In genomic region chr5:176646049-176646706, GRCh38 we compare ENCODE assay signal across 8 cellular contexts. TPM values are rescaled to one million over a fixed set of nuclear protein-coding genes. Genes with fewer than 3 reads are reported as not detected.
A peak's percentile ranks its signal among the peaks of the same experiment; 100 is the strongest.
DNase-seq lines count a peak whose midpoint lies in the region; ATAC-seq and TF ChIP-seq lines count a peak whose summit lies in the region.

No MANE protein-coding gene starts in this region.

- peak overlapping the region; percentile 50; the same call in 1 of the 2 replicates for H3K9ac ChIP-seq in MM.1S (ENCODE audit: low read length)
- no peak overlapping the region for H3K9ac ChIP-seq in neuronal stem cell (ENCODE audit: low read depth, low read length, poor library complexity)

- intact Hi-C loops in CD4-positive, alpha-beta T cell (cut with DNase I, micrococcal nuclease), result loop anchor here in 1 of 2 experiments (2.0 to 10.0 kb wide), 5 partner anchors 33 to 1559 kb away; partner anchors contain the start of genes FAF2, HNRNPAB and UIMC1

- no peaks in the 10 kb centered on the region for H3K9me3 Mint-ChIP-seq in CD4-positive, alpha-beta T cell
- H3K9me3 Mint-ChIP-seq in chondrocyte (ENCODE audit: low read depth), result no peaks in the 10 kb centered on the region

- POLR2A ChIA-PET in CD4-positive, alpha-beta T cell (lab: Charles Lee), result interaction anchor here (0.8 to 4.4 kb wide), 9 partner anchors 13 to 657 kb away, joined by 3 to 52 read pairs (median 4); partner anchors contain the start of genes EIF4E1B, HIGD2A, KIAA1191 and NOP16

- peak overlapping the region; percentile 76 for H3K27ac Mint-ChIP-seq in CD4-positive, alpha-beta T cell
- H3K27ac Mint-ChIP-seq in chondrocyte (ENCODE audit: unreplicated experiment), result no peak overlapping the region

- no peaks in the 10 kb centered on the region for H3K27me3 Mint-ChIP-seq in CD4-positive, alpha-beta T cell
- no peaks in the 10 kb centered on the region for H3K27me3 Mint-ChIP-seq in chondrocyte (ENCODE audit: low read depth)

- no peak overlapping the region for H3K4ac ChIP-seq in neuronal stem cell (ENCODE audit: low read length)

- no peak overlapping the region for H3K23ac ChIP-seq in neuronal stem cell (ENCODE audit: low read depth, low read length, poor library complexity)

- H3K9me2 ChIP-seq in MM.1S (replicated peaks; ENCODE audit: insufficient read depth, low read length), result no peaks in the 10 kb centered on the region

- H3K4me2 ChIP-seq in MM.1S (ENCODE audit: low read depth, low read length) (peak overlapping the region; percentile 86), neuronal stem cell (ENCODE audit: insufficient read depth, low read length, poor library complexity, severe bottlenecking) (no peak overlapping the region)

- no peaks in the 10 kb centered on the region for H3K36me3 Mint-ChIP-seq in CD4-positive, alpha-beta T cell (ENCODE audit: low read depth)
- no peaks in the 10 kb centered on the region for H3K36me3 Mint-ChIP-seq in chondrocyte (ENCODE audit: low read depth)

- H2BK5ac ChIP-seq in neuronal stem cell (ENCODE audit: low read length), result peak overlapping the region; percentile 80

- peak overlapping the region; percentile 93 for H3K4me3 Mint-ChIP-seq in CD4-positive, alpha-beta T cell
- H3K4me3 Mint-ChIP-seq in chondrocyte (ENCODE audit: unreplicated experiment), result peak overlapping the region; percentile 35

- H4K8ac ChIP-seq in neuronal stem cell (ENCODE audit: low read depth, low read length), result peak overlapping the region; percentile 75

- H3K27ac ChIP-seq in CD4-positive, alpha-beta T cell (ENCODE audit: low read depth, low read length), result no peak overlapping the region
- H3K27ac ChIP-seq in MM.1S (ENCODE audit: low read length) (no peak overlapping the region), neuronal stem cell (replicated peaks; ENCODE audit: low read length) (no peak overlapping the region)

- H3K18ac ChIP-seq in neuronal stem cell (ENCODE audit: low read length), result peak overlapping the region; percentile 96

- H2AK5ac ChIP-seq in neuronal stem cell (ENCODE audit: low read depth, low read length), result peak overlapping the region; percentile 94

- TF ChIP-seq CTCF in CD4-positive, alpha-beta T cell (IDR thresholded peaks at IDR 0.05), result no peak
- TF ChIP-seq CTCF in MM.1S (IDR thresholded peaks at IDR 0.05; ENCODE audit: low read length) (no peak), chondrocyte (IDR thresholded peaks at IDR 0.05) (no peak)

- no peak overlapping the region for H4K91ac ChIP-seq in neuronal stem cell (ENCODE audit: low read depth, low read length, poor library complexity)

- no peak for ATAC-seq in CD4-positive, alpha-beta T cell (ENCODE audit: poor library complexity)
- ATAC-seq in HG03175 (IDR thresholded peaks at IDR 0.05; ENCODE audit: unreplicated experiment), result no peak
- ATAC-seq in GM18867 (IDR thresholded peaks at IDR 0.05; ENCODE audit: unreplicated experiment), result no peak

- no peak for DNase-seq in CD4-positive, alpha-beta T cell
- DNase-seq in MM.1S (no peak), chondrocyte (ENCODE audit: low spot score) (no peak), neuronal stem cell (ENCODE audit: low spot score) (no peak), NCI-H1092 treated with DMSO at 0.1 percent for 48 hours (lab: John Stamatoyannopoulos, UW) (no peak)
- DNase-seq in activated CD4-positive, alpha-beta T cell treated with anti-CD3 and anti-CD28 coated beads for 1 hour, result no peak

- CTCF ChIA-PET in CD4-positive, alpha-beta T cell (lab: Charles Lee), result interaction anchor here (1.0 to 4.3 kb wide), 4 partner anchors 13 to 229 kb away, joined by 3 to 43 read pairs (median 5); partner anchors contain the start of gene FAF2

- peak overlapping the region; percentile 88 for H2BK15ac ChIP-seq in neuronal stem cell (ENCODE audit: low read length)

- H2AFZ ChIP-seq in MM.1S (ENCODE audit: low read length), result peak overlapping the region; percentile 92
- H2AFZ ChIP-seq in neuronal stem cell (ENCODE audit: low read length), result peak overlapping the region; percentile 92

- peaks cover 5% of the 10 kb centered on the region for H3K79me1 ChIP-seq in neuronal stem cell (ENCODE audit: low read depth, low read length)

- no peaks in the 10 kb centered on the region for H3F3A ChIP-seq in MM.1S (ENCODE audit: insufficient read depth, low read length)

- no peaks in the 10 kb centered on the region for H3K36me3 ChIP-seq in MM.1S (replicated peaks; ENCODE audit: insufficient read depth, low read length)
- no peaks in the 10 kb centered on the region for H3K36me3 ChIP-seq in neuronal stem cell (replicated peaks in 1 of 2; ENCODE audit: control insufficient read depth in 2 of 2, insufficient read depth in 2 of 2, low read length in 2 of 2)

- H3K9me3 ChIP-seq in CD4-positive, alpha-beta T cell (ENCODE audit: control insufficient read depth, low read length), result no peaks in the 10 kb centered on the region
- H3K9me3 ChIP-seq in MM.1S (replicated peaks; ENCODE audit: insufficient read depth, low read length), result no peaks in the 10 kb centered on the region
- H3K9me3 ChIP-seq in neuronal stem cell (replicated peaks in 1 of 2; ENCODE audit: control insufficient read depth in 2 of 2, insufficient read depth in 1 of 2, low read depth in 1 of 2, low read length in 2 of 2), result no peaks in the 10 kb centered on the region

- H2BK120ac ChIP-seq in neuronal stem cell (ENCODE audit: low read depth, low read length), result no peak overlapping the region

- no peaks in the 10 kb centered on the region for H4K20me1 ChIP-seq in MM.1S (ENCODE audit: insufficient read depth, low read length)

- H3K79me2 ChIP-seq in MM.1S (ENCODE audit: low read length), result peaks cover 13% of the 10 kb centered on the region

- H3K4me3 ChIP-seq in MM.1S (ENCODE audit: low read length) (peak overlapping the region; percentile 54), neuronal stem cell (ENCODE audit: low read length in 2 of 2) (no peak overlapping the region)

- H3K27me3 ChIP-seq in CD4-positive, alpha-beta T cell (ENCODE audit: control insufficient read depth, insufficient read depth, low read length), result no peaks in the 10 kb centered on the region
- no peaks in the 10 kb centered on the region for H3K27me3 ChIP-seq in MM.1S (replicated peaks; ENCODE audit: insufficient read depth, low read length)
- H3K27me3 ChIP-seq in neuronal stem cell (ENCODE audit: control insufficient read depth in 3 of 3, insufficient read depth in 3 of 3, low read depth in 1 of 3, low read length in 3 of 3), result peaks cover 0 to 50% (median 4%) of the 10 kb centered on the region in 3 experiments

- no peak overlapping the region for H3K14ac ChIP-seq in neuronal stem cell (ENCODE audit: low read length)

- H3K4me1 Mint-ChIP-seq in CD4-positive, alpha-beta T cell (ENCODE audit: low read depth), result peaks cover 49% of the 10 kb centered on the region
- H3K4me1 Mint-ChIP-seq in chondrocyte (ENCODE audit: low read depth), result peaks cover 23% of the 10 kb centered on the region

- peaks cover 19% of the 10 kb centered on the region for H3K4me1 ChIP-seq in MM.1S (ENCODE audit: low read length)
- peaks cover 4 to 19% of the 10 kb centered on the region in 2 donors for H3K4me1 ChIP-seq in neuronal stem cell (ENCODE audit: control insufficient read depth in 2 of 2, insufficient read depth in 1 of 2, low read depth in 1 of 2, low read length in 2 of 2)

- peak overlapping the region; percentile 98 for H2BK12ac ChIP-seq in neuronal stem cell (ENCODE audit: low read length)

- whole genome bisulfite sequencing in neuronal stem cell (ENCODE audit: extremely low coverage in 2 of 2, insufficient read length in 2 of 2, insufficient replicate concordance in 1 of 2), 2 donors, result no CpG with 5 or more reads among the region's 7 CpGs

RNA-seq across cellular contexts. Expression of gene TSPAN17, which starts 1.1 kb away (rescaled TPM):
- 1 to 10 TPM; 7.8 to 7.9 TPM for total RNA-seq in CD4-positive, alpha-beta T cell
- total RNA-seq in chondrocyte, result 40.8 to 49.8 TPM (median 48.0 TPM) in 3 replicates
- 24.8 TPM for polyA plus RNA-seq in neuronal stem cell (2013, experiment 1 of 2)
- polyA plus RNA-seq in neuronal stem cell (2013, experiment 2 of 2), result 23.4 TPM

RNA-seq across cellular contexts. Expression of gene EIF4E1B, which starts 15.7 kb away (rescaled TPM):
- total RNA-seq in CD4-positive, alpha-beta T cell, result not detected
- not detected in 3 replicates for total RNA-seq in chondrocyte
- 0.01 TPM for polyA plus RNA-seq in neuronal stem cell (2013, experiment 1 of 2)
- polyA plus RNA-seq in neuronal stem cell (2013, experiment 2 of 2), result 0.03 TPM

RNA-seq across cellular contexts. Expression of gene SNCB, which starts 15.8 kb away (rescaled TPM):
- total RNA-seq in CD4-positive, alpha-beta T cell, result not detected
- 0.45 to 0.95 TPM in 2 of 3 replicates, not detected in the other for total RNA-seq in chondrocyte
- polyA plus RNA-seq in neuronal stem cell (2013, experiment 1 of 2), result 0.26 TPM
- polyA plus RNA-seq in neuronal stem cell (2013, experiment 2 of 2), result 0.39 TPM

RNA-seq across cellular contexts. Expression of gene GPRIN1, which starts 36.2 kb away (rescaled TPM):
- total RNA-seq in CD4-positive, alpha-beta T cell, result under 1 TPM; 0.22 to 0.36 TPM
- 1.7 to 2.9 TPM (median 2.1 TPM) in 3 replicates for total RNA-seq in chondrocyte
- polyA plus RNA-seq in neuronal stem cell (2013, experiment 1 of 2), result 2.5 TPM
- polyA plus RNA-seq in neuronal stem cell (2013, experiment 2 of 2), result 2.3 TPM
